Comparison of ENCODE assay signal across 16 cellular contexts in the genomic region with DNA sequence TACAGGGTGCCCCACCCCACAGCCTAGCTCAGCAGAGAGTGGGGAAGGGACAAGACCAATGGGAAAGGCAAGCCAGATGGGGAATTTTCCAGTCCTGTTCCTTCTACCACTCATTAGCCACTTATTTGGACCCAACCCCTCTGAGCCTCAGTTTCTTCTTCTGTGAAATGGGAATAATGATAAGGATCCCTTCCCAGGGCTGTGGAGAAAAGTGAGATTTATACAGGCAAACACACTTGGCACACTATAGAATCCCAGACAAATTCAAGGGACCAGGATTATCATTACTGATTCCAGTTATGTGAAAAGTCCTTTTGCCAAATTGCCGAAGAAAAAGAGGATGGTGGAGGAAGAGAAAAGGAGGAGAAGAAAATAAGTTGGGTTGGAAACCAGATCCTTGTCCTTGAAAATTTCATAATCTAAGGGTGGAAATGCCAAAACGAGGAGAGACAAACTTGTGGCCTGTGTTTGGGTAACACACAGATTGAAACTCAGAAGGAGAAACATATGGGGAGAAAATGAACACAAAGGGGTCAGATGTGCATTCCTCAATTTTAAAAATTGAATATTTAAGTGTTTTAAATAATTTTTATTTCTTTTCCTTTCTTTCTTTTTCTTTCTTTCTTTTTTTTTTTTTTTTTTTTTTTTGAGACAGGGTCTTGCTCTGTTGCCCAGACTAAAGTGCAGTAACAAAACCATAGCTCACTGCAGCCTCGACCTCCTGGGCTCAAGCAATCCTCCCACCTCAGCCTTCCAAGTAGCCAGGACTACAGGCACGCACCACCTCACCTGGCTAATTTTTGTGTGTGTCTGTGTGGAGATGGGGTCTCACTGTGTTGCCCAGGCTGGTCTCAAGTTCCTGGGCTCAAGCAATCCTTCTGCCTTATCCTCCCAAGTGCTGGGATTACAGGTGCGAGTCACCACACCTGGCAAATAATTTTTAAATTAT. TPM values are rescaled to one million over a fixed set of nuclear protein-coding genes. Genes with fewer than 3 reads are reported as not detected.
DNase-seq lines count a peak whose midpoint lies in the region; TF ChIP-seq lines count a peak whose summit lies in the region.
"Had no signal": no experiment of that assay in that cellular context is flagged by ENCODE, and none has a peak within 500 bp of the region (broad histone marks: within the 10 kb centered on the region; RNA-seq: fewer than 3 reads in every experiment).

No MANE protein-coding gene starts in this region.

- no peak for DNase-seq in A673 (ENCODE audit: low spot score)
- no peak for DNase-seq in PC-9
- DNase-seq in epithelial cell of prostate (ENCODE audit: low read depth, low spot score), result no peak
- DNase-seq in trophoblast cell, result no peak
- no peak for DNase-seq in cerebellar nuclear complex (lab: John Stamatoyannopoulos, UW)
- no peak for DNase-seq in OCI-M1 (lab: John Stamatoyannopoulos, UW)
- DNase-seq in MG63, result no peak
- DNase-seq in HT-29 (ENCODE audit: low spot score), result no peak
- DNase-seq: aorta; NCI-H1694; NK-92 treated with Interleukin-12 subunit alpha and Interleukin-12 subunit beta, amount 100 ng/mL, for 24 hours; stimulated activated CD4-positive, alpha-beta T cell treated with anti-CD3 and anti-CD28 coated beads, Interleukin-4, amount 100 ng/mL, for 4 hours had no signal

- H3K79me1 ChIP-seq in trophoblast cell (ENCODE audit: low read length), result peaks cover 27% of the 10 kb centered on the region

- H3K18ac ChIP-seq in trophoblast cell (ENCODE audit: low read length), result peak overlapping the region; percentile 67

- no peaks in the 10 kb centered on the region for H3K9me2 ChIP-seq in PC-9 (ENCODE audit: insufficient read depth)

- POLR2A ChIA-PET in A673 (lab: Charles Lee; ENCODE audit: low non-redundant PET), result no interaction called here
- POLR2A ChIA-PET in PC-9 (lab: Charles Lee; ENCODE audit: unreplicated experiment), result interaction anchor here (0.6 to 1.1 kb wide), 4 partner anchors 21 to 222 kb away, joined by 3 to 7 read pairs (median 4); no protein-coding TSS in a partner anchor

- intact Hi-C loops in A673 (cut with micrococcal nuclease; ENCODE audit: unreplicated experiment), result no loop called here
- intact Hi-C loops in PC-9 (cut with micrococcal nuclease; ENCODE audit: unreplicated experiment), result no loop called here

- H3K14ac ChIP-seq in trophoblast cell (ENCODE audit: low read length), result no peak overlapping the region

- H4K20me1 ChIP-seq in PC-9 (ENCODE audit: insufficient read depth), result peaks cover 1% of the 10 kb centered on the region; the same call in 1 of the 2 replicates

- H3K4me2 ChIP-seq in PC-9 (peak overlapping the region; percentile 51), trophoblast cell (ENCODE audit: low read length) (no peak overlapping the region)

- H3K79me2 ChIP-seq in PC-9 (ENCODE audit: low read depth) (peaks cover 95% of the 10 kb centered on the region), trophoblast cell (ENCODE audit: control insufficient read depth, insufficient read depth, low read length, poor library complexity) (peaks cover 12% of the 10 kb centered on the region)
- H3K79me2 ChIP-seq: parathyroid adenoma had no signal

- no CpG with 5 or more reads among the region's 5 CpGs for WGBS in trophoblast cell (ENCODE audit: extremely low coverage, insufficient coverage, insufficient read length)

- no peaks in the 10 kb centered on the region for H3K27me3 ChIP-seq in A673 (replicated peaks; ENCODE audit: insufficient read depth, low read depth, low read length, poor library complexity)
- H3K27me3 ChIP-seq in PC-9 (ENCODE audit: insufficient read depth, low read depth), result no peaks in the 10 kb centered on the region
- H3K27me3 ChIP-seq in trophoblast cell (ENCODE audit: insufficient read depth, low read length), result no peaks in the 10 kb centered on the region
- H3K27me3 ChIP-seq in MG63, result no peaks in the 10 kb centered on the region

- H3K9ac ChIP-seq in trophoblast cell (ENCODE audit: low read length), result no peak overlapping the region
- H3K9ac ChIP-seq: parathyroid adenoma had no signal

- H3K23ac ChIP-seq in trophoblast cell (ENCODE audit: low read length), result no peak overlapping the region

- peaks cover 26% of the 10 kb centered on the region for H3K4me1 ChIP-seq in A673 (ENCODE audit: insufficient read depth, low read length, poor library complexity, severe bottlenecking)
- H3K4me1 ChIP-seq in PC-9 (replicated peaks; ENCODE audit: insufficient read depth), result peaks cover 87% of the 10 kb centered on the region
- peaks cover 45 to 54% of the 10 kb centered on the region in 2 experiments for H3K4me1 ChIP-seq in trophoblast cell (ENCODE audit: control insufficient read depth in 1 of 2, insufficient read depth in 2 of 2, low read length in 2 of 2)

- H3K4me3 ChIP-seq in A673 (ENCODE audit: low read depth, low read length, poor library complexity, severe bottlenecking), result no peak overlapping the region
- H3K4me3 ChIP-seq in PC-9, result no peak overlapping the region
- no peak overlapping the region for H3K4me3 ChIP-seq in trophoblast cell (ENCODE audit: low read depth, low read length)
- no peak overlapping the region for H3K4me3 ChIP-seq in MG63

- CTCF ChIA-PET in A673 (lab: Charles Lee), result no interaction called here
- CTCF ChIA-PET in PC-9 (lab: Charles Lee), result no interaction called here

- no peak overlapping the region for H4K91ac ChIP-seq in trophoblast cell (ENCODE audit: low read depth, low read length)

- BruUV-seq in A673 (replicated peaks; lab: Mats Ljungman, UMichigan) (no TSS peak), PC-9 (replicated peaks; lab: Mats Ljungman, UMichigan) (no TSS peak)

- no peak overlapping the region for H2AK5ac ChIP-seq in trophoblast cell (ENCODE audit: low read length)

- peaks cover 75% of the 10 kb centered on the region for H3F3A ChIP-seq in PC-9 (ENCODE audit: insufficient read depth, low read depth)

- no peak overlapping the region for H4K12ac ChIP-seq in trophoblast cell (ENCODE audit: low read depth, low read length)

- H3K4ac ChIP-seq in trophoblast cell (ENCODE audit: low read depth, low read length), result peak overlapping the region; percentile 17

- no peak overlapping the region for H4K8ac ChIP-seq in trophoblast cell (ENCODE audit: low read depth, low read length)

- H3K36me3 ChIP-seq in A673 (ENCODE audit: insufficient read depth, low read length, poor library complexity, severe bottlenecking), result peaks cover 34% of the 10 kb centered on the region
- H3K36me3 ChIP-seq in PC-9 (ENCODE audit: low read depth), result peaks cover 58% of the 10 kb centered on the region
- H3K36me3 ChIP-seq in trophoblast cell (ENCODE audit: control insufficient read depth in 1 of 2, insufficient read depth in 2 of 2, low read length in 2 of 2), result peaks cover 40 to 61% of the 10 kb centered on the region in 2 experiments
- H3K36me3 ChIP-seq in MG63, result peaks cover 90% of the 10 kb centered on the region

- H3K27ac ChIP-seq in A673 (ENCODE audit: low read depth, low read length, poor library complexity, severe bottlenecking), result peak overlapping the region; percentile 17
- peak overlapping the region; percentile 92 for H3K27ac ChIP-seq in PC-9
- peak overlapping the region; percentile 99 for H3K27ac ChIP-seq in epithelial cell of prostate
- no peak overlapping the region for H3K27ac ChIP-seq in trophoblast cell (ENCODE audit: low read depth, low read length)
- H3K27ac ChIP-seq: parathyroid adenoma had no signal

- H3K9me3 ChIP-seq in A673 (ENCODE audit: low read depth, low read length, poor library complexity, severe bottlenecking) (no peaks in the 10 kb centered on the region), PC-9 (ENCODE audit: insufficient read depth, low read depth) (no peaks in the 10 kb centered on the region), trophoblast cell (ENCODE audit: insufficient read depth, low read depth, low read length) (no peaks in the 10 kb centered on the region), MG63 (no peaks in the 10 kb centered on the region)

- TF ChIP-seq CTCF in A673 (conservative IDR thresholded peaks at IDR 0.05; ENCODE audit: low read depth, low read length) (no peak), PC-9 (conservative IDR thresholded peaks at IDR 0.05) (no peak)

- no peak overlapping the region for H2BK120ac ChIP-seq in trophoblast cell (ENCODE audit: insufficient read depth, low read length, poor library complexity)

- H2AFZ ChIP-seq in PC-9, result no peak overlapping the region
- H2AFZ ChIP-seq in trophoblast cell (ENCODE audit: insufficient read depth, low read length, poor library complexity), result no peak overlapping the region
- H2AFZ ChIP-seq: parathyroid adenoma had no signal

- peak overlapping the region; percentile 28 for H2BK12ac ChIP-seq in trophoblast cell (ENCODE audit: low read length)

- H2BK5ac ChIP-seq in trophoblast cell (ENCODE audit: low read depth, low read length, poor library complexity), result no peak overlapping the region

RNA-seq across cellular contexts. Expression of a gene that starts 9.6 kb away (rescaled TPM):
- total RNA-seq in A673 (2021), result 131 and 137 TPM in 2 replicates
- 376 and 459 TPM in 2 replicates for total RNA-seq in PC-9 (2021)
- polyA plus RNA-seq in trophoblast cell (2013), result 161 and 169 TPM in 2 replicates
- 198 and 218 TPM in 2 replicates for total RNA-seq in MG63 (2014; rRNA removed; shearing (Covaris generic); ENCODE audit: low replicate concordance)
- 101 and 121 TPM in 2 replicates for total RNA-seq in HT-29 (2014; rRNA removed; shearing (Covaris generic))

RNA-seq across cellular contexts. Expression of a gene that starts 56.4 kb away (rescaled TPM):
- total RNA-seq in A673 (2021) (not detected in 2 replicates), PC-9 (2021) (85.6 and 94.7 TPM in 2 replicates)
- polyA plus RNA-seq in trophoblast cell (2013), result 0.04 and 0.08 TPM in 2 replicates
- not detected in 2 replicates for total RNA-seq in MG63 (2014; rRNA removed; shearing (Covaris generic); ENCODE audit: low replicate concordance)
- 50.6 and 71.9 TPM in 2 replicates for total RNA-seq in HT-29 (2014; rRNA removed; shearing (Covaris generic))
- total RNA-seq: activated CD8-positive, alpha-beta memory T cell treated with anti-CD3 and anti-CD28 coated beads for 36 hours; kidney epithelial cell; temporal lobe had no signal

Comparison
In these comparisons a context has a peak if more than half of its experiments do, and no peak if none do; other contexts are left out.
1. RNA of a gene that starts 56.4 kb away (total RNA-seq): 85.6 to 94.7 TPM in PC-9 and 50.6 to 71.9 TPM in HT-29; not detected in A673 and not detected in MG63; every median in the first group is over 10 times any median in the second.